Comparison of ENCODE assay signal across 8 cellular contexts in genomic region chr3:51982352-51982837, GRCh38.
DNase-seq lines count a peak whose midpoint lies in the region; ATAC-seq and TF ChIP-seq lines count a peak whose summit lies in the region.

No MANE protein-coding gene starts in this region.

- H3K4me3 ChIP-seq in AG10803 (ENCODE audit: low read length) (peak overlapping the region; percentile 72), skeletal muscle cell (ENCODE audit: low read depth, low read length) (peak overlapping the region; percentile 58)

- no peaks in the 10 kb centered on the region for H3K36me3 Mint-ChIP-seq in activated naive CD8-positive, alpha-beta T cell

- H3K9me3 Mint-ChIP-seq in activated naive CD8-positive, alpha-beta T cell (ENCODE audit: low read depth): no peaks in the 10 kb centered on the region

- peak overlapping the region; percentile 98 for H3K27ac Mint-ChIP-seq in activated naive CD8-positive, alpha-beta T cell

- H3K27me3 Mint-ChIP-seq in activated naive CD8-positive, alpha-beta T cell: no peaks in the 10 kb centered on the region

- peak overlapping the region; percentile 99 for H3K4me3 Mint-ChIP-seq in activated naive CD8-positive, alpha-beta T cell

- in situ Hi-C loops in GM13977 (cut with MboI; ENCODE audit: low pct_unique_long_range_greater_than_20kb, low sequenced_read_pairs, unreplicated experiment): no loop called here

- ATAC-seq in HG02763 (IDR thresholded peaks at IDR 0.05; ENCODE audit: unreplicated experiment): peak; percentile 35

- peaks cover 17% of the 10 kb centered on the region for H3K4me1 Mint-ChIP-seq in activated naive CD8-positive, alpha-beta T cell (ENCODE audit: low read depth)

- no peak for DNase-seq in AG10803 (ENCODE audit: low read depth)
- DNase-seq in GM13977 (ENCODE audit: low spot score): peak; percentile 85
- peak; percentile 36 for DNase-seq in NCI-H146 treated with DMSO at 0.1 percent for 48 hours (lab: John Stamatoyannopoulos, UW; ENCODE audit: unreplicated experiment)
- peak; percentile 55 for DNase-seq in hepatic stellate cell (ENCODE audit: low spot score)
- no peak for DNase-seq in skeletal muscle cell (ENCODE audit: low read depth)
- no peak for DNase-seq in NCI-H1436 (lab: John Stamatoyannopoulos, UW)

- TF ChIP-seq CTCF in AG10803 (conservative IDR thresholded peaks at IDR 0.05; ENCODE audit: low read length) (peak; percentile 51), GM13977 (IDR thresholded peaks at IDR 0.05; ENCODE audit: extremely low read depth, insufficient read depth, missing control alignments) (peak; percentile 61)

Comparison
In these comparisons a context has a peak if more than half of its experiments do, and no peak if none do; other contexts are left out.
1. DNase-seq: peak in GM13977 (single experiment), NCI-H146 treated with DMSO at 0.1 percent for 48 hours (single experiment) and hepatic stellate cell (single experiment); none in AG10803 (single experiment), skeletal muscle cell (single experiment) and NCI-H1436 (single experiment).